18 cellular contexts compared by ENCODE assay signal in the genomic region with DNA sequence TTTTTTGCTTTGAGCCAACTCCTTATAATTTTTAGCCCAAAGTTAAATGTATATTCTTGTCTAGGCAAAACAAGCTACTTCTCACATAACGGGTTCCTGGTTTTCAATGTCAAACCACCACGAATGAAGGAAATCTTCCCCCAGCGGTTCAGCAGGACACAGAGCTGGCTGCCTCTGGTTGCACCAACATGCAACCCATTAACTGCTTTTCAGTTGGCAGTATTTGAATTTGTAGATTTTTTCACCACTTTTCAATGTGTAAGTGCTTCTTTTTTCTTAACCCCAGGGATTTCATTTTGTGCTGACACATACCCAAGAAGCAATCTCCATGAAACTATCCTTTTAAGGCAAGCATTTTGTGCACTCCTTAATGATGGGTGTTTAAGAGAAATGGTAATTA. TPM values are rescaled to one million over a fixed set of nuclear protein-coding genes. Genes with fewer than 3 reads are reported as not detected.
DNase-seq lines count a peak whose midpoint lies in the region; ATAC-seq and TF ChIP-seq lines count a peak whose summit lies in the region.
"Had no signal": no experiment of that assay in that cellular context is flagged by ENCODE, and none has a peak within 500 bp of the region (broad histone marks: within the 10 kb centered on the region; RNA-seq: fewer than 3 reads in every experiment).

No MANE protein-coding gene starts in this region.

- H3K4me1 Mint-ChIP-seq in neural progenitor cell: peaks cover 57% of the 10 kb centered on the region
- H3K4me1 Mint-ChIP-seq: CD4-positive, CD25-positive, alpha-beta regulatory T cell had no signal

- peaks cover 100% of the 10 kb centered on the region for H4K20me1 ChIP-seq in neural progenitor cell (ENCODE audit: low read depth)

- H3K9ac ChIP-seq in neural progenitor cell: no peak overlapping the region

- H3K9me3 Mint-ChIP-seq in neural progenitor cell: no peaks in the 10 kb centered on the region

- H3F3A ChIP-seq in neural progenitor cell (ENCODE audit: low read depth): peaks cover 49% of the 10 kb centered on the region

- peaks cover 14% of the 10 kb centered on the region for H3K36me3 Mint-ChIP-seq in neural progenitor cell
- H3K36me3 Mint-ChIP-seq: CD4-positive, CD25-positive, alpha-beta regulatory T cell had no signal

- H3K9me3 ChIP-seq in neural progenitor cell (ENCODE audit: low read depth): no peaks in the 10 kb centered on the region
- H3K9me3 ChIP-seq: A549, Peyer's patch had no signal

- DNase-seq in GM12865 (ENCODE audit: low read depth) (no peak), NCI-H69 (lab: John Stamatoyannopoulos, UW) (peak; percentile 94), fibroblast of peridontal ligament (ENCODE audit: extremely low read depth) (peak; percentile 79), neural progenitor cell (ENCODE audit: low spot score) (no peak), amniotic stem cell (lab: John Stamatoyannopoulos, UW) (no peak), activated gamma-delta T cell (lab: John Stamatoyannopoulos, UW) (no peak), COR-L47 (lab: John Stamatoyannopoulos, UW) (no peak)
- DNase-seq: Calu3; CD4-positive, CD25-positive, alpha-beta regulatory T cell; IMR-90; NCI-H1048; NCI-H146; NCI-H446; NCI-H774; Peyer's patch; SHP77 had no signal

- ATAC-seq in GM18868 (IDR thresholded peaks at IDR 0.05; ENCODE audit: unreplicated experiment): no peak
- ATAC-seq: A549 had no signal

- H3K79me2 ChIP-seq in neural progenitor cell (ENCODE audit: low read depth): peaks cover 100% of the 10 kb centered on the region

- peaks cover 9% of the 10 kb centered on the region for H3K36me3 ChIP-seq in neural progenitor cell
- H3K36me3 ChIP-seq: Peyer's patch had no signal

- no peaks in the 10 kb centered on the region for H3K27me3 Mint-ChIP-seq in neural progenitor cell (ENCODE audit: insufficient read depth, low read depth)
- H3K27me3 Mint-ChIP-seq: CD4-positive, CD25-positive, alpha-beta regulatory T cell had no signal

- no peak overlapping the region for H3K4me2 ChIP-seq in neural progenitor cell
- H3K4me2 ChIP-seq: A549 had no signal

- no peak overlapping the region for H3K4me3 Mint-ChIP-seq in neural progenitor cell
- H3K4me3 Mint-ChIP-seq: CD4-positive, CD25-positive, alpha-beta regulatory T cell had no signal

- H2AFZ ChIP-seq in neural progenitor cell (replicated peaks): no peak overlapping the region

- H3K27me3 ChIP-seq in neural progenitor cell: no peaks in the 10 kb centered on the region
- H3K27me3 ChIP-seq: Peyer's patch had no signal

- H3K4me1 ChIP-seq in neural progenitor cell: peaks cover 56% of the 10 kb centered on the region
- H3K4me1 ChIP-seq: Peyer's patch had no signal

- H3K4me3 ChIP-seq in GM12865 (ENCODE audit: low read depth, low read length): peak overlapping the region; percentile 13; the same call in 1 of the 2 replicates
- no peak overlapping the region for H3K4me3 ChIP-seq in neural progenitor cell
- H3K4me3 ChIP-seq: A549, Peyer's patch had no signal

- H3K27ac ChIP-seq in neural progenitor cell: peak overlapping the region; percentile 62
- H3K27ac ChIP-seq: A549, Peyer's patch had no signal

- H3K27ac Mint-ChIP-seq in neural progenitor cell: no peak overlapping the region
- H3K27ac Mint-ChIP-seq: CD4-positive, CD25-positive, alpha-beta regulatory T cell had no signal

- no peak for TF ChIP-seq CTCF in GM12865 (IDR thresholded peaks at IDR 0.05; ENCODE audit: insufficient read depth, low read depth, low read length, missing control alignments)
- no peak for TF ChIP-seq CTCF in neural progenitor cell (IDR thresholded peaks at IDR 0.05)

RNA-seq across cellular contexts. Expression of a gene that starts 35.5 kb away (rescaled TPM):
- 70.5 and 105 TPM in 2 replicates for total RNA-seq in neural progenitor cell (ENCODE audit: low replicate concordance)
- total RNA-seq: CD4-positive, CD25-positive, alpha-beta regulatory T cell had no signal

Comparison
In these comparisons a context has a peak if more than half of its experiments do, and no peak if none do; other contexts are left out.
1. DNase-seq: peak in NCI-H69 (single experiment) and fibroblast of peridontal ligament (single experiment); none in GM12865 (single experiment), neural progenitor cell (single experiment), amniotic stem cell (single experiment), activated gamma-delta T cell (single experiment) and COR-L47 (single experiment).